In genomic region chr5:132268698-132269551, GRCh38 we compare ENCODE assay signal across 11 cellular contexts. TPM values are rescaled to one million over a fixed set of nuclear protein-coding genes. Genes with fewer than 3 reads are reported as not detected.
A peak's percentile ranks its signal among the peaks of the same experiment; 100 is the strongest.
DNase-seq lines count a peak whose midpoint lies in the region; ATAC-seq and TF ChIP-seq lines count a peak whose summit lies in the region.
"Had no signal": no experiment of that assay in that cellular context is flagged by ENCODE, and none has a peak within 500 bp of the region (broad histone marks: within the 10 kb centered on the region; RNA-seq: fewer than 3 reads in every experiment).

No MANE protein-coding gene starts in this region.

- H3K4me1 ChIP-seq in prostate gland (replicated peaks): peaks cover 18% of the 10 kb centered on the region

- no peak overlapping the region for H3K4me3 ChIP-seq in prostate gland
- H3K4me3 ChIP-seq: lung had no signal

- TF ChIP-seq POLR2A in prostate gland (IDR thresholded peaks at IDR 0.05): no peak

- H3K9me3 Mint-ChIP-seq in stimulated activated naive B cell treated with anti-CD40 and anti-IgM and Interleukin-4, amounts not matched to agents 10 μg/mL and 1 μg/mL and 100 μg/mL, for 72 hours: no peaks in the 10 kb centered on the region
- H3K9me3 Mint-ChIP-seq: stimulated activated naive CD8-positive, alpha-beta T cell treated with anti-CD3 and anti-CD28 coated beads, Interleukin-15, Interleukin-2, amounts not matched to agents 100 ng/mL and 50 ng/mL, for 24 hours had no signal

- no peak overlapping the region for H3K27ac ChIP-seq in prostate gland
- H3K27ac ChIP-seq: KMS-11 had no signal

- H3K27me3 Mint-ChIP-seq in stimulated activated naive B cell treated with anti-CD40 and anti-IgM and Interleukin-4, amounts not matched to agents 10 μg/mL and 1 μg/mL and 100 μg/mL, for 72 hours: peaks cover 14 to 30% of the 10 kb centered on the region in 2 donors

- ATAC-seq in GM18909 (IDR thresholded peaks at IDR 0.05; ENCODE audit: poor library complexity, unreplicated experiment) (peak; percentile 69), HG02870 (IDR thresholded peaks at IDR 0.05; ENCODE audit: unreplicated experiment) (peak; percentile 77), HG03025 (IDR thresholded peaks at IDR 0.05; ENCODE audit: low FRiP score, unreplicated experiment) (no peak)
- ATAC-seq in stimulated activated naive B cell treated with anti-CD40 and anti-IgM and Interleukin-4, amounts not matched to agents 10 μg/mL and 1 μg/mL and 100 μg/mL, for 72 hours (replicated peaks): peak; percentile 87 to 92

- H3K4me3 Mint-ChIP-seq in stimulated activated naive B cell treated with anti-CD40 and anti-IgM and Interleukin-4, amounts not matched to agents 10 μg/mL and 1 μg/mL and 100 μg/mL, for 72 hours: no peak overlapping the region
- H3K4me3 Mint-ChIP-seq: stimulated activated naive CD8-positive, alpha-beta T cell treated with anti-CD3 and anti-CD28 coated beads, Interleukin-15, Interleukin-2, amounts not matched to agents 100 ng/mL and 50 ng/mL, for 24 hours had no signal

- peaks cover 39 to 57% of the 10 kb centered on the region in 2 donors for H3K4me1 Mint-ChIP-seq in stimulated activated naive B cell treated with anti-CD40 and anti-IgM and Interleukin-4, amounts not matched to agents 10 μg/mL and 1 μg/mL and 100 μg/mL, for 72 hours

- no peaks in the 10 kb centered on the region for H3K27me3 ChIP-seq in prostate gland (replicated peaks; ENCODE audit: insufficient read depth)

- no peaks in the 10 kb centered on the region for H3K36me3 ChIP-seq in prostate gland

- 55% methylated on average over 7 of the region's 8 CpGs for WGBS in prostate gland

- intact Hi-C loops in prostate gland (cut with DNase I): loop anchor here (10.0 kb wide), 1 partner anchor 634 kb away; the partner anchor contains the start of gene RAPGEF6

- TF ChIP-seq CTCF in prostate gland (IDR thresholded peaks at IDR 0.05): no peak

- H3K36me3 Mint-ChIP-seq in stimulated activated naive B cell treated with anti-CD40 and anti-IgM and Interleukin-4, amounts not matched to agents 10 μg/mL and 1 μg/mL and 100 μg/mL, for 72 hours: no peaks in the 10 kb centered on the region

- DNase-seq in astrocyte of the hippocampus (ENCODE audit: low read depth, low spot score): peak; percentile 48
- DNase-seq in stimulated activated naive B cell treated with anti-CD40 and anti-IgM and Interleukin-4, amounts not matched to agents 10 μg/mL and 1 μg/mL and 100 μg/mL, for 72 hours: peak; percentile 35
- DNase-seq in iPS-NIHi11 (ENCODE audit: low spot score): no peak
- DNase-seq in amygdala (lab: John Stamatoyannopoulos, UW): no peak
- no peak for DNase-seq in prostate gland (ENCODE audit: low spot score)

- peak overlapping the region; percentile 67 for H3K27ac Mint-ChIP-seq in stimulated activated naive B cell treated with anti-CD40 and anti-IgM and Interleukin-4, amounts not matched to agents 10 μg/mL and 1 μg/mL and 100 μg/mL, for 72 hours
- H3K27ac Mint-ChIP-seq: stimulated activated naive CD8-positive, alpha-beta T cell treated with anti-CD3 and anti-CD28 coated beads, Interleukin-15, Interleukin-2, amounts not matched to agents 100 ng/mL and 50 ng/mL, for 24 hours had no signal

- H3K9me3 ChIP-seq in prostate gland: no peaks in the 10 kb centered on the region

RNA-seq across cellular contexts. Expression of gene PDLIM4, which starts 11.4 kb away (rescaled TPM):
- 10 to 100 TPM; 35.9 to 50.2 TPM for total RNA-seq in prostate gland

RNA-seq across cellular contexts. Expression of gene SLC22A4, which starts 25.3 kb away (rescaled TPM):
- total RNA-seq in prostate gland: 1 to 10 TPM; 5.5 to 8.2 TPM

RNA-seq across cellular contexts. Expression of gene P4HA2, which starts 41.3 kb away (rescaled TPM):
- total RNA-seq in prostate gland: 10 to 100 TPM; 16.8 to 18.0 TPM

Comparison
In these comparisons a context has a peak if more than half of its experiments do, and no peak if none do; other contexts are left out.
1. DNase-seq: peak in astrocyte of the hippocampus (single experiment) and stimulated activated naive B cell treated with anti-CD40 and anti-IgM and Interleukin-4, amounts not matched to agents 10 μg/mL and 1 μg/mL and 100 μg/mL, for 72 hours (single experiment); none in iPS-NIHi11 (single experiment), amygdala (0 of 56) and prostate gland (single experiment).